31 cellular contexts compared by ENCODE assay signal in genomic region chr16:67475051-67475450, GRCh38. TPM values are rescaled to one million over a fixed set of nuclear protein-coding genes. Genes with fewer than 3 reads are reported as not detected.
A peak's percentile ranks its signal among the peaks of the same experiment; 100 is the strongest.
DNase-seq lines count a peak whose midpoint lies in the region; ATAC-seq and TF ChIP-seq lines count a peak whose summit lies in the region.
"Had no signal": no experiment of that assay in that cellular context is flagged by ENCODE, and none has a peak within 500 bp of the region (broad histone marks: within the 10 kb centered on the region; RNA-seq: fewer than 3 reads in every experiment).

No MANE protein-coding gene starts in this region.

- CTCF ChIA-PET in activated naive CD4-positive, alpha-beta T cell treated with anti-CD3 and anti-CD28 coated beads, Interleukin-2, amount 10 ng/mL, durations not matched to agents 7 days and 5 days (lab: Charles Lee) = interaction anchor here (1.6 to 2.0 kb wide), 2 partner anchors 28 to 47 kb away, joined by 4 to 5 read pairs; no protein-coding TSS in a partner anchor

- TF ChIP-seq CTCF in neutrophil (IDR thresholded peaks at IDR 0.05) (no peak), BE2C (IDR thresholded peaks at IDR 0.05; ENCODE audit: low read depth, low read length) (no peak)

- H3K4me3 Mint-ChIP-seq in activated naive CD4-positive, alpha-beta T cell treated with anti-CD3 and anti-CD28 coated beads, Interleukin-2, amount 10 ng/mL, durations not matched to agents 7 days and 5 days = no peak overlapping the region
- no peak overlapping the region for H3K4me3 Mint-ChIP-seq in T-helper 17 cell
- H3K4me3 Mint-ChIP-seq: activated naive CD8-positive, alpha-beta T cell treated with anti-CD3 and anti-CD28 coated beads, Interleukin-2, amount 10 ng/mL, durations not matched to agents 7 days and 5 days; effector memory CD8-positive, alpha-beta T cell; neural progenitor cell had no signal

- no peaks in the 10 kb centered on the region for H3K27me3 Mint-ChIP-seq in activated naive CD4-positive, alpha-beta T cell treated with anti-CD3 and anti-CD28 coated beads, Interleukin-2, amount 10 ng/mL, durations not matched to agents 7 days and 5 days
- no peaks in the 10 kb centered on the region for H3K27me3 Mint-ChIP-seq in T-helper 17 cell
- H3K27me3 Mint-ChIP-seq: activated naive CD8-positive, alpha-beta T cell treated with anti-CD3 and anti-CD28 coated beads, Interleukin-2, amount 10 ng/mL, durations not matched to agents 7 days and 5 days; effector memory CD8-positive, alpha-beta T cell had no signal

- peaks cover 15% of the 10 kb centered on the region for H3K4me1 Mint-ChIP-seq in activated naive CD4-positive, alpha-beta T cell treated with anti-CD3 and anti-CD28 coated beads, Interleukin-2, amount 10 ng/mL, durations not matched to agents 7 days and 5 days
- peaks cover 38% of the 10 kb centered on the region for H3K4me1 Mint-ChIP-seq in T-helper 17 cell

- H3K9me3 Mint-ChIP-seq in activated naive CD4-positive, alpha-beta T cell treated with anti-CD3 and anti-CD28 coated beads, Interleukin-2, amount 10 ng/mL, durations not matched to agents 7 days and 5 days = no peaks in the 10 kb centered on the region
- H3K9me3 Mint-ChIP-seq: activated naive CD8-positive, alpha-beta T cell treated with anti-CD3 and anti-CD28 coated beads, Interleukin-2, amount 10 ng/mL, durations not matched to agents 7 days and 5 days; activated T-helper 2 cell treated with anti-CD3 and anti-CD28 coated beads, Interferon-gamma antibody, Interleukin-2, Interleukin-4, amounts not matched to agents 10 μg/mL and 5 μg/mL and 100 μg/mL, durations not matched to agents 14 hours and 24 hours and 36 hours; effector memory CD8-positive, alpha-beta T cell; neural progenitor cell had no signal

- H3K27ac ChIP-seq in neutrophil (peak overlapping the region; percentile 70), SJCRH30 (no peak overlapping the region)
- H3K27ac ChIP-seq: left ventricle myocardium inferior, neural progenitor cell, right atrium auricular region, stomach had no signal

- H3K4me3 ChIP-seq in neutrophil (ENCODE audit: low read depth in 1 of 2, low read length in 1 of 2) = no peak overlapping the region
- H3K4me3 ChIP-seq in BE2C (ENCODE audit: low read depth, low read length) = no peak overlapping the region
- no peak overlapping the region for H3K4me3 ChIP-seq in SJCRH30
- H3K4me3 ChIP-seq: HAP-1, left ventricle myocardium inferior, neural progenitor cell, right atrium auricular region, stomach had no signal

- no peaks in the 10 kb centered on the region for H3K27me3 ChIP-seq in neutrophil
- H3K27me3 ChIP-seq in BE2C = no peaks in the 10 kb centered on the region
- H3K27me3 ChIP-seq in SJCRH30 = no peaks in the 10 kb centered on the region
- H3K27me3 ChIP-seq: neural progenitor cell, right atrium auricular region, stomach had no signal

- H3K4me1 ChIP-seq in neutrophil (ENCODE audit: control insufficient read depth in 1 of 2, insufficient read depth in 1 of 2, low read depth in 1 of 2, low read length in 1 of 2) (peaks cover 89 to 94% of the 10 kb centered on the region in 2 experiments), BE2C (no peaks in the 10 kb centered on the region), SJCRH30 (peaks cover 6% of the 10 kb centered on the region)
- H3K4me1 ChIP-seq: neural progenitor cell had no signal

- H3K9me3 ChIP-seq in T-helper 17 cell (ENCODE audit: control insufficient read depth, low read length, poor library complexity, severe bottlenecking) (no peaks in the 10 kb centered on the region), neutrophil (no peaks in the 10 kb centered on the region), BE2C (no peaks in the 10 kb centered on the region), SJCRH30 (replicated peaks) (no peaks in the 10 kb centered on the region)
- H3K9me3 ChIP-seq: HAP-1, left ventricle myocardium inferior, right atrium auricular region, stomach had no signal

- H3K36me3 ChIP-seq in neutrophil = peaks cover 25% of the 10 kb centered on the region
- H3K36me3 ChIP-seq in BE2C = peaks cover 5% of the 10 kb centered on the region
- no peaks in the 10 kb centered on the region for H3K36me3 ChIP-seq in SJCRH30
- H3K36me3 ChIP-seq: HAP-1, left ventricle myocardium inferior, neural progenitor cell, right atrium auricular region had no signal

- H3K27ac Mint-ChIP-seq in activated naive CD4-positive, alpha-beta T cell treated with anti-CD3 and anti-CD28 coated beads, Interleukin-2, amount 10 ng/mL, durations not matched to agents 7 days and 5 days = peak overlapping the region; percentile 26
- peak overlapping the region; percentile 63 for H3K27ac Mint-ChIP-seq in T-helper 17 cell
- H3K27ac Mint-ChIP-seq: activated naive CD8-positive, alpha-beta T cell treated with anti-CD3 and anti-CD28 coated beads, Interleukin-2, amount 10 ng/mL, durations not matched to agents 7 days and 5 days; activated T-helper 2 cell treated with anti-CD3 and anti-CD28 coated beads, Interferon-gamma antibody, Interleukin-2, Interleukin-4, amounts not matched to agents 10 μg/mL and 5 μg/mL and 100 μg/mL, durations not matched to agents 14 hours and 24 hours and 36 hours; effector memory CD8-positive, alpha-beta T cell; neural progenitor cell had no signal

- H3K36me3 Mint-ChIP-seq in activated naive CD4-positive, alpha-beta T cell treated with anti-CD3 and anti-CD28 coated beads, Interleukin-2, amount 10 ng/mL, durations not matched to agents 7 days and 5 days = peaks cover 6% of the 10 kb centered on the region
- peaks cover 3% of the 10 kb centered on the region for H3K36me3 Mint-ChIP-seq in T-helper 17 cell (ENCODE audit: low read depth)
- H3K36me3 Mint-ChIP-seq: activated naive CD8-positive, alpha-beta T cell treated with anti-CD3 and anti-CD28 coated beads, Interleukin-2, amount 10 ng/mL, durations not matched to agents 7 days and 5 days; neural progenitor cell had no signal

- ATAC-seq in T-helper 17 cell (no peak), GM18502 (IDR thresholded peaks at IDR 0.05; ENCODE audit: poor library complexity, unreplicated experiment) (no peak)
- ATAC-seq: effector memory CD8-positive, alpha-beta T cell had no signal

- DNase-seq in activated naive CD4-positive, alpha-beta T cell treated with anti-CD3 and anti-CD28 coated beads, Interleukin-2, amount 10 ng/mL, durations not matched to agents 7 days and 5 days = no peak
- DNase-seq in activated naive CD4-positive, alpha-beta T cell treated with Interleukin-2 at 50 U/mL for 16 hours = no peak
- DNase-seq in COLO668 (lab: John Stamatoyannopoulos, UW; ENCODE audit: unreplicated experiment) (peak; percentile 34), T-helper 17 cell (no peak), BE2C (no peak), SJCRH30 (no peak)
- DNase-seq: activated CD4-positive, alpha-beta T cell treated with anti-CD3 and anti-CD28 coated beads for 48 hours; activated naive CD8-positive, alpha-beta T cell treated with anti-CD3 and anti-CD28 coated beads, Interleukin-2, amount 10 ng/mL, durations not matched to agents 7 days and 5 days; AML-193; caudate nucleus; DMS153; effector memory CD8-positive, alpha-beta T cell; Kasumi-1; left ventricle myocardium inferior; NCI-H69; posterior cingulate gyrus; SIG-M5; small intestine; stomach had no signal

RNA-seq across cellular contexts. Expression of gene ATP6V0D1, which starts 5.9 kb away (rescaled TPM):
- total RNA-seq in T-helper 17 cell = 10 to 100 TPM; 76.4 to 87.5 TPM
- polyA plus RNA-seq in BE2C (2012; ENCODE audit: insufficient read depth, insufficient read length, low read depth) = 180 TPM
- 48.6 and 49.4 TPM in 2 replicates for total RNA-seq in SJCRH30 (2014; rRNA removed; shearing (Covaris generic))

RNA-seq across cellular contexts. Expression of gene AGRP, which starts 8.3 kb away (rescaled TPM):
- not detected for total RNA-seq in T-helper 17 cell
- polyA plus RNA-seq in BE2C (2012; ENCODE audit: insufficient read depth, insufficient read length, low read depth) = 2.0 TPM
- total RNA-seq in SJCRH30 (2014; rRNA removed; shearing (Covaris generic)) = not detected in 2 replicates
- total RNA-seq: A673; activated naive CD8-positive, alpha-beta T cell treated with anti-CD3 and anti-CD28 coated beads, Interleukin-2, amount 10 ng/mL, durations not matched to agents 7 days and 5 days; activated T-helper 2 cell treated with anti-CD3 and anti-CD28 coated beads, Interferon-gamma antibody, Interleukin-2, Interleukin-4, amounts not matched to agents 10 μg/mL and 5 μg/mL and 100 μg/mL, durations not matched to agents 14 hours and 24 hours and 36 hours; astrocyte; epithelial cell of proximal tubule; glomerular endothelial cell; left ventricle myocardium inferior; mesenteric fat pad; myocyte; right atrium auricular region; stomach had no signal
- polyA plus RNA-seq: stomach had no signal

RNA-seq across cellular contexts. Expression of gene HSD11B2, which starts 44.1 kb away (rescaled TPM):
- not detected for total RNA-seq in T-helper 17 cell
- polyA plus RNA-seq in BE2C (2012; ENCODE audit: insufficient read depth, insufficient read length, low read depth) = 1.1 TPM
- total RNA-seq in SJCRH30 (2014; rRNA removed; shearing (Covaris generic)) = 0.61 and 1.1 TPM in 2 replicates
- total RNA-seq: activated naive CD8-positive, alpha-beta T cell treated with anti-CD3 and anti-CD28 coated beads, Interleukin-2, amount 10 ng/mL, durations not matched to agents 7 days and 5 days; astrocyte; glomerular endothelial cell; right atrium auricular region had no signal

RNA-seq across cellular contexts. Expression of gene RIPOR1, which starts 53.6 kb away (rescaled TPM):
- total RNA-seq in T-helper 17 cell = 10 to 100 TPM; 46.5 to 66.0 TPM
- polyA plus RNA-seq in BE2C (2012; ENCODE audit: insufficient read depth, insufficient read length, low read depth) = 68.5 TPM
- 10.8 and 13.5 TPM in 2 replicates for total RNA-seq in SJCRH30 (2014; rRNA removed; shearing (Covaris generic))

RNA-seq across cellular contexts. Expression of gene ZDHHC1, which starts 58.8 kb away (rescaled TPM):
- under 1 TPM in 1 of 2 donors, not detected in 1; 0.35 TPM for total RNA-seq in T-helper 17 cell
- polyA plus RNA-seq in BE2C (2012; ENCODE audit: insufficient read depth, insufficient read length, low read depth) = 4.9 TPM
- 0.10 TPM in 1 of 2 replicates, not detected in the other for total RNA-seq in SJCRH30 (2014; rRNA removed; shearing (Covaris generic))
